Comparison of ENCODE assay signal across 28 cellular contexts in the genomic region with DNA sequence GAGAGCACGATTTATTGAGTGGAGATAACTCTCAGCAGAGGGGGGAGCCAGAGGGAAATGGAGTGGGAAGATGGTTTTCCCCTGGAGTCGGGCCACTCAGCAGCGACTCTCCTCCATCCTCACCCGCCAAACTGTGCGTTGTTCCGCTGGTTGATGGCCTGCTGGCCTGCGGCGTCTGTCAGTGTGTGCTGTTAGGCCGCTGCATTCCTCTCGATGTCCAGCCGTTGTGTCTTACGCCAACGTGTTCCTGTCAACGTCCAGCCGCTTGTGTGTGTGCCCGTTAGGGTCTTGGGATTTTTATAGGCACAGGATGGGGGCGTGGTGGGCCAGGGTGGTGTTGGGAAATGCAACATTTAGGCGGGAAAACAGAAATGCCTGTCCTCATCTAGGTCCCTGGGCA.
DNase-seq lines count a peak whose midpoint lies in the region; ATAC-seq and TF ChIP-seq lines count a peak whose summit lies in the region.
"Had no signal": no experiment of that assay in that cellular context is flagged by ENCODE, and none has a peak within 500 bp of the region (broad histone marks: within the 10 kb centered on the region; RNA-seq: fewer than 3 reads in every experiment).

No MANE protein-coding gene starts in this region.

- H3K4me2 ChIP-seq in OCI-LY3 (ENCODE audit: low read length) (peak overlapping the region; percentile 73), osteoblast (ENCODE audit: insufficient read depth, low read length) (no peak overlapping the region)
- H3K4me2 ChIP-seq: KMS-11 had no signal

- no peaks in the 10 kb centered on the region for H3K79me2 ChIP-seq in OCI-LY3 (ENCODE audit: low read length)
- no peaks in the 10 kb centered on the region for H3K79me2 ChIP-seq in osteoblast (ENCODE audit: insufficient read depth, low read length)

- no peak overlapping the region for H3K27ac Mint-ChIP-seq in chondrocyte (ENCODE audit: unreplicated experiment)
- H3K27ac Mint-ChIP-seq: CD4-positive, alpha-beta T cell; dendritic cell treated with granulocyte-macrophage colony-stimulating factor and Interleukin-4, amounts not matched to agents 40 ng/mL and 50 ng/mL, for 4 days; nephron; stimulated activated naive CD8-positive, alpha-beta T cell treated with anti-CD3 and anti-CD28 coated beads, Interleukin-15, amount 100 ng/mL, for 72 hours had no signal

- no peaks in the 10 kb centered on the region for H3K9me3 ChIP-seq in OCI-LY3 (ENCODE audit: insufficient read depth, low read length)
- H3K9me3 ChIP-seq in osteoblast (ENCODE audit: low read depth, low read length) = peaks cover 2% of the 10 kb centered on the region
- H3K9me3 ChIP-seq in vagina = no peaks in the 10 kb centered on the region
- peaks cover 0 to 16% (median 0%) of the 10 kb centered on the region in 4 donors for H3K9me3 ChIP-seq in tibial nerve

- H3K9ac ChIP-seq in OCI-LY3 (ENCODE audit: low read length) = peak overlapping the region; percentile 33; the same call in 1 of the 2 replicates
- H3K9ac ChIP-seq: KMS-11 had no signal

- no peaks in the 10 kb centered on the region for H3K27me3 ChIP-seq in OCI-LY3 (ENCODE audit: low read depth, low read length)
- no peaks in the 10 kb centered on the region for H3K27me3 ChIP-seq in osteoblast (ENCODE audit: insufficient read depth, low read length)
- no peaks in the 10 kb centered on the region for H3K27me3 ChIP-seq in vagina
- no peaks in the 10 kb centered on the region for H3K27me3 ChIP-seq in tibial nerve
- H3K27me3 ChIP-seq: cardiac muscle cell, esophagus muscularis mucosa, foreskin keratinocyte, MG63, tibial artery had no signal

- H4K20me1 ChIP-seq in OCI-LY3 (ENCODE audit: insufficient read depth, low read length) = no peaks in the 10 kb centered on the region
- H4K20me1 ChIP-seq in osteoblast (ENCODE audit: insufficient read depth, low read length) = no peaks in the 10 kb centered on the region

- H3K27me3 Mint-ChIP-seq in chondrocyte (ENCODE audit: low read depth) = no peaks in the 10 kb centered on the region
- H3K27me3 Mint-ChIP-seq: CD4-positive, alpha-beta T cell had no signal

- intact Hi-C loops in vagina (cut with DNase I) = no loop called here

- H3K4me3 ChIP-seq in OCI-LY3 (ENCODE audit: low read length) (peak overlapping the region; percentile 73), osteoblast (ENCODE audit: insufficient read depth, low read length) (no peak overlapping the region), vagina (no peak overlapping the region), tibial nerve (no peak overlapping the region)
- H3K4me3 ChIP-seq: cardiac muscle cell, esophagus muscularis mucosa, GM12878, MG63 had no signal

- H3K9me3 Mint-ChIP-seq in chondrocyte (ENCODE audit: low read depth) = peaks cover 18% of the 10 kb centered on the region
- H3K9me3 Mint-ChIP-seq: dendritic cell treated with granulocyte-macrophage colony-stimulating factor and Interleukin-4, amounts not matched to agents 40 ng/mL and 50 ng/mL, for 4 days had no signal

- TF ChIP-seq CTCF in OCI-LY3 (IDR thresholded peaks at IDR 0.05; ENCODE audit: low read depth, low read length) (no peak), chondrocyte (IDR thresholded peaks at IDR 0.05) (no peak), osteoblast (IDR thresholded peaks at IDR 0.05; ENCODE audit: extremely low read depth, low read depth, low read length) (no peak), vagina (IDR thresholded peaks at IDR 0.05) (no peak), tibial nerve (IDR thresholded peaks at IDR 0.05) (no peak)

- H3K36me3 ChIP-seq in OCI-LY3 (replicated peaks; ENCODE audit: low read depth, low read length) (no peaks in the 10 kb centered on the region), osteoblast (ENCODE audit: insufficient read depth, low read length) (no peaks in the 10 kb centered on the region), vagina (no peaks in the 10 kb centered on the region), tibial nerve (no peaks in the 10 kb centered on the region)
- H3K36me3 ChIP-seq: cardiac muscle cell, esophagus muscularis mucosa, tibial artery had no signal

- no peaks in the 10 kb centered on the region for H3K4me1 ChIP-seq in OCI-LY3 (ENCODE audit: low read length)
- peaks cover 22% of the 10 kb centered on the region for H3K4me1 ChIP-seq in osteoblast (ENCODE audit: insufficient read depth, low read length)
- no peaks in the 10 kb centered on the region for H3K4me1 ChIP-seq in vagina
- H3K4me1 ChIP-seq in tibial nerve = no peaks in the 10 kb centered on the region

- H3K27ac ChIP-seq in OCI-LY3 (ENCODE audit: low read length) = no peak overlapping the region
- H3K27ac ChIP-seq in osteoblast (ENCODE audit: low read depth, low read length) = no peak overlapping the region
- no peak overlapping the region for H3K27ac ChIP-seq in vagina
- no peak overlapping the region for H3K27ac ChIP-seq in tibial nerve
- H3K27ac ChIP-seq: cardiac muscle cell, esophagus muscularis mucosa, foreskin keratinocyte, KMS-11, tibial artery had no signal

- peaks cover 23% of the 10 kb centered on the region for H3K4me1 Mint-ChIP-seq in chondrocyte (ENCODE audit: low read depth)
- H3K4me1 Mint-ChIP-seq: stimulated activated naive CD8-positive, alpha-beta T cell treated with anti-CD3 and anti-CD28 coated beads, Interleukin-15, amount 100 ng/mL, for 72 hours had no signal

- peak overlapping the region; percentile 82 for H2AFZ ChIP-seq in OCI-LY3 (ENCODE audit: low read depth, low read length)
- H2AFZ ChIP-seq in osteoblast (ENCODE audit: low read length) = peak overlapping the region; percentile 51

- peaks cover 3% of the 10 kb centered on the region for H3K36me3 Mint-ChIP-seq in chondrocyte (ENCODE audit: low read depth)

- 67 to 78% methylated on average over 18 of the region's 18 CpGs for WGBS in tibial nerve, 2 donors

- DNase-seq in chondrocyte (ENCODE audit: low spot score) (peak; percentile 55), osteoblast (ENCODE audit: insufficient read length, low spot score, missing footprints) (no peak), NCI-H187 treated with DMSO at 0.1 percent for 48 hours (lab: John Stamatoyannopoulos, UW) (no peak), vagina (ENCODE audit: extremely low spot score in 2 of 2) (no peak), NCI-H2107 treated with DMSO at 0.1 percent for 48 hours (lab: John Stamatoyannopoulos, UW; ENCODE audit: unreplicated experiment) (no peak), tibial nerve (ENCODE audit: low spot score in 2 of 2) (no peak)
- DNase-seq: activated CD4-positive, alpha-beta T cell treated with anti-CD3 and anti-CD28 coated beads, Interleukin-2, amount 50 U/mL, for 48 hours; activated T-cell treated with anti-CD3 and anti-CD28 coated beads, Interleukin-2, amount 50 U/mL, for 48 hours; AML-193; CD4-positive, alpha-beta T cell; foreskin keratinocyte; head of caudate nucleus; MG63; NCI-H1105 treated with DMSO at 0.1 percent for 48 hours; NCI-H1930; NCI-H526 treated with DMSO at 0.1 percent for 48 hours; stimulated activated naive CD8-positive, alpha-beta T cell treated with anti-CD3 and anti-CD28 coated beads, Interleukin-15, amount 100 ng/mL, for 72 hours; tibial artery had no signal

- no peak for TF ChIP-seq EP300 in tibial nerve (IDR thresholded peaks at IDR 0.05)

- ATAC-seq in GM19463 (IDR thresholded peaks at IDR 0.05; ENCODE audit: unreplicated experiment) = peak; percentile 14
- ATAC-seq: activated CD4-positive, CD25-positive, alpha-beta regulatory T cell treated with anti-CD3 and anti-CD28 coated beads, Interleukin-2, amount 50 U/mL, for 24 hours; foreskin keratinocyte; GM12878; Panc1; stimulated activated naive CD8-positive, alpha-beta T cell treated with anti-CD3 and anti-CD28 coated beads, Interleukin-15, amount 100 ng/mL, for 72 hours had no signal

- no peak overlapping the region for H3K4me3 Mint-ChIP-seq in chondrocyte (ENCODE audit: unreplicated experiment)
- H3K4me3 Mint-ChIP-seq: CD4-positive, alpha-beta T cell; dendritic cell treated with granulocyte-macrophage colony-stimulating factor and Interleukin-4, amounts not matched to agents 40 ng/mL and 50 ng/mL, for 4 days; nephron; stimulated activated naive CD8-positive, alpha-beta T cell treated with anti-CD3 and anti-CD28 coated beads, Interleukin-15, amount 100 ng/mL, for 72 hours had no signal

- TF ChIP-seq POLR2A in vagina (IDR thresholded peaks at IDR 0.05) (no peak), tibial nerve (IDR thresholded peaks at IDR 0.05) (no peak)
